In genomic region chr2:199460808-199461454, GRCh38 we compare ENCODE assay signal across 11 cellular contexts. TPM values are rescaled to one million over a fixed set of nuclear protein-coding genes. Genes with fewer than 3 reads are reported as not detected.
A peak's percentile ranks its signal among the peaks of the same experiment; 100 is the strongest.
DNase-seq lines count a peak whose midpoint lies in the region; ATAC-seq and TF ChIP-seq lines count a peak whose summit lies in the region.
"Had no signal": no experiment of that assay in that cellular context is flagged by ENCODE, and none has a peak within 500 bp of the region (broad histone marks: within the 10 kb centered on the region; RNA-seq: fewer than 3 reads in every experiment).

No MANE protein-coding gene starts in this region.

- H3K36me3 Mint-ChIP-seq in CD4-positive, alpha-beta T cell (ENCODE audit: low read depth): peaks cover 13% of the 10 kb centered on the region
- no peaks in the 10 kb centered on the region for H3K36me3 Mint-ChIP-seq in brain
- H3K36me3 Mint-ChIP-seq in naive thymus-derived CD4-positive, alpha-beta T cell: peaks cover 0 to 7% (median 4%) of the 10 kb centered on the region in 5 donors

- H3K27me3 ChIP-seq in CD4-positive, alpha-beta T cell (ENCODE audit: control insufficient read depth, insufficient read depth, low read length): peaks cover 80% of the 10 kb centered on the region
- H3K27me3 ChIP-seq in naive thymus-derived CD4-positive, alpha-beta T cell (ENCODE audit: control insufficient read depth in 2 of 2, insufficient read depth in 2 of 2, low read length in 2 of 2): peaks cover 14 to 46% of the 10 kb centered on the region in 2 donors
- H3K27me3 ChIP-seq in testis: peaks cover 3% of the 10 kb centered on the region

- H3K9me3 ChIP-seq in CD4-positive, alpha-beta T cell (ENCODE audit: control insufficient read depth, low read length): peaks cover 28% of the 10 kb centered on the region
- peaks cover 0 to 9% (median 0%) of the 10 kb centered on the region in 3 experiments for H3K9me3 ChIP-seq in naive thymus-derived CD4-positive, alpha-beta T cell (ENCODE audit: control insufficient read depth in 2 of 3, low read length in 3 of 3)
- H3K9me3 ChIP-seq in testis: no peaks in the 10 kb centered on the region

- TF ChIP-seq POLR2A in testis (IDR thresholded peaks at IDR 0.05): no peak

- intact Hi-C loops in CD4-positive, alpha-beta T cell (cut with DNase I, micrococcal nuclease): loop anchor here in 1 of 2 experiments (10.0 kb wide), 2 partner anchors 1666 to 1756 kb away; partner anchors contain the start of gene MARS2
- intact Hi-C loops in naive thymus-derived CD4-positive, alpha-beta T cell (cut with micrococcal nuclease): loop anchor here in 1 of 2 donors (1.0 to 10.0 kb wide), 2 partner anchors 1064 to 1756 kb away; partner anchors contain the start of genes MARS2 and SGO2
- intact Hi-C loops in testis (cut with DNase I; ENCODE audit: low total_unique reads): no loop called here

- peaks cover 3% of the 10 kb centered on the region for H3K9me3 Mint-ChIP-seq in CD4-positive, alpha-beta T cell
- peaks cover 0 to 5% (median 2%) of the 10 kb centered on the region in 5 experiments for H3K9me3 Mint-ChIP-seq in brain
- H3K9me3 Mint-ChIP-seq in naive thymus-derived CD4-positive, alpha-beta T cell: peaks cover 0 to 35% (median 9%) of the 10 kb centered on the region in 11 donors

- CTCF ChIA-PET in CD4-positive, alpha-beta T cell (lab: Charles Lee): no interaction called here
- CTCF ChIA-PET in naive thymus-derived CD4-positive, alpha-beta T cell (lab: Charles Lee): no interaction called here

- H3K4me1 ChIP-seq in naive thymus-derived CD4-positive, alpha-beta T cell (ENCODE audit: control insufficient read depth in 2 of 2, insufficient read depth in 2 of 2, low read length in 2 of 2): peaks cover 10 to 30% of the 10 kb centered on the region in 2 donors
- peaks cover 18% of the 10 kb centered on the region for H3K4me1 ChIP-seq in testis

- H3K4me1 Mint-ChIP-seq in CD4-positive, alpha-beta T cell (ENCODE audit: low read depth): peaks cover 37% of the 10 kb centered on the region
- peaks cover 34% of the 10 kb centered on the region for H3K4me1 Mint-ChIP-seq in brain
- H3K4me1 Mint-ChIP-seq in naive thymus-derived CD4-positive, alpha-beta T cell: peaks cover 12 to 46% (median 32%) of the 10 kb centered on the region in 7 donors

- DNase-seq in CD4-positive, alpha-beta T cell: no peak
- DNase-seq in LNCaP clone FGC (ENCODE audit: low read depth) (no peak), testis (no peak), SHP77 (lab: John Stamatoyannopoulos, UW) (no peak)
- no peak for DNase-seq in naive thymus-derived CD4-positive, alpha-beta T cell
- DNase-seq: amygdala, COR-L47, T-cell had no signal

- H3K27me3 Mint-ChIP-seq in CD4-positive, alpha-beta T cell: peaks cover 80% of the 10 kb centered on the region
- peaks cover 92% of the 10 kb centered on the region for H3K27me3 Mint-ChIP-seq in brain
- H3K27me3 Mint-ChIP-seq in naive thymus-derived CD4-positive, alpha-beta T cell: peaks cover 47 to 78% (median 51%) of the 10 kb centered on the region in 5 donors

- POLR2A ChIA-PET in CD4-positive, alpha-beta T cell (lab: Charles Lee): no interaction called here
- POLR2A ChIA-PET in naive thymus-derived CD4-positive, alpha-beta T cell (lab: Charles Lee): no interaction called here

- no peak overlapping the region for H3K27ac Mint-ChIP-seq in CD4-positive, alpha-beta T cell
- H3K27ac Mint-ChIP-seq in brain: peak overlapping the region in 3 of 5 experiments; percentile 68 to 96 (median 71)
- peak overlapping the region in 6 of 9 donors; percentile 8 to 81 (median 45) for H3K27ac Mint-ChIP-seq in naive thymus-derived CD4-positive, alpha-beta T cell

- ATAC-seq in CD4-positive, alpha-beta T cell (ENCODE audit: poor library complexity): no peak
- ATAC-seq in naive thymus-derived CD4-positive, alpha-beta T cell: no peak
- ATAC-seq in GM19455 (IDR thresholded peaks at IDR 0.05; ENCODE audit: unreplicated experiment) (no peak), GM21786 (IDR thresholded peaks at IDR 0.05; ENCODE audit: unreplicated experiment) (no peak)
- ATAC-seq: T-cell had no signal

- H3K4me3 ChIP-seq in LNCaP clone FGC (ENCODE audit: low read depth, low read length) (peak overlapping the region; percentile 77; the same call in 1 of the 2 replicates), testis (no peak overlapping the region)
- H3K4me3 ChIP-seq in naive thymus-derived CD4-positive, alpha-beta T cell (ENCODE audit: low read length): no peak overlapping the region

- 24 to 27% methylated on average over 9 of the region's 9 CpGs for WGBS in testis, 2 donors

- H3K36me3 ChIP-seq in naive thymus-derived CD4-positive, alpha-beta T cell (ENCODE audit: control insufficient read depth in 2 of 3, insufficient read depth in 3 of 3, low read length in 3 of 3): peaks cover 0 to 8% (median 0%) of the 10 kb centered on the region in 3 experiments
- H3K36me3 ChIP-seq in testis (ENCODE audit: low read depth, missing control alignments): no peaks in the 10 kb centered on the region

- H3K4me3 Mint-ChIP-seq in CD4-positive, alpha-beta T cell: peak overlapping the region; percentile 56
- H3K4me3 Mint-ChIP-seq in brain: peak overlapping the region; percentile 56 to 95 (median 77)
- H3K4me3 Mint-ChIP-seq in naive thymus-derived CD4-positive, alpha-beta T cell: peak overlapping the region in 5 of 10 donors; percentile 17 to 98 (median 60)

- no peak for TF ChIP-seq CTCF in CD4-positive, alpha-beta T cell (IDR thresholded peaks at IDR 0.05)
- no peak for TF ChIP-seq CTCF in LNCaP clone FGC (IDR thresholded peaks at IDR 0.05; ENCODE audit: control insufficient read depth, extremely low read depth, insufficient read depth)
- no peak for TF ChIP-seq CTCF in brain (conservative IDR thresholded peaks at IDR 0.05)
- no peak for TF ChIP-seq CTCF in testis (IDR thresholded peaks at IDR 0.05)

- H3K27ac ChIP-seq in CD4-positive, alpha-beta T cell (ENCODE audit: low read depth, low read length): no peak overlapping the region
- no peak overlapping the region for H3K27ac ChIP-seq in naive thymus-derived CD4-positive, alpha-beta T cell (ENCODE audit: low read depth, low read length)
- no peak overlapping the region for H3K27ac ChIP-seq in testis

RNA-seq across cellular contexts. Expression of gene SATB2, which starts 3.2 kb away (rescaled TPM):
- not detected for total RNA-seq in CD4-positive, alpha-beta T cell
- polyA plus RNA-seq in brain (ENCODE audit: insufficient read depth, low read depth, low replicate concordance) (7.2 TPM), testis (ENCODE audit: insufficient read depth, low read depth, low replicate concordance) (5.1 TPM)
- under 1 TPM in 3 of 5 experiments, not detected in 2; 0.05 to 0.96 (median 0.32) TPM for total RNA-seq in naive thymus-derived CD4-positive, alpha-beta T cell
- polyA plus RNA-seq in naive thymus-derived CD4-positive, alpha-beta T cell: not detected
- 10 to 100 TPM; 14.1 to 15.1 TPM for total RNA-seq in testis

Comparison
In these comparisons a context has a peak if more than half of its experiments do, and no peak if none do; other contexts are left out.
1. RNA of gene SATB2, which starts 3.2 kb away (total RNA-seq): 14.1 to 15.1 TPM in testis; 0.05 to 0.96 TPM in naive thymus-derived CD4-positive, alpha-beta T cell and not detected in CD4-positive, alpha-beta T cell; every median in the first group is over 4 times any median in the second.